In the genomic region with DNA sequence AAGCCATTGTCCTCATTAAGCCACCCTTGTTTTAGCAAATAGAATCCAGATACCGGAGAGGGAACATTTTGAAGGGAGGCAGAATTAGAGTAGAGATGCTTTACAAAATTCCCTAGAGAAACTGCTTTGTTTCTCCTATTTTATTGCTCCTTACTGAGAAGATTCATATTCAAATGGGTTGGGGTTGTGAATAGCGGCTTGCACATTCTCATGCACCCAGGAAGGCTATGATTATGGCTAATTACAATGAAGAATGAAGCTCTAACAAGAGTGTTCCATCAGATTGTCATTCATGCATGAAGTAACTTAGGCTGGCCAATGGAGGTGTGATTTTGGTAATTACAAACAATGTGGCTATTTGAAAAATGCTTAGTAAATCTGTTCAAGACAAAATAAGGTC, we compare ENCODE assay signal across 10 cellular contexts.
DNase-seq lines count a peak whose midpoint lies in the region; ATAC-seq and TF ChIP-seq lines count a peak whose summit lies in the region.
"Had no signal": no experiment of that assay in that cellular context is flagged by ENCODE, and none has a peak within 500 bp of the region (broad histone marks: within the 10 kb centered on the region; RNA-seq: fewer than 3 reads in every experiment).

No MANE protein-coding gene starts in this region.

- H3K4me3 Mint-ChIP-seq in WTC11 (peak overlapping the region; percentile 61), glutamatergic neuron (ENCODE audit: unreplicated experiment) (peak overlapping the region; percentile 67), progenitor cell of endocrine pancreas (ENCODE audit: low read depth) (peak overlapping the region; percentile 55)

- no peaks in the 10 kb centered on the region for H3F3A ChIP-seq in GM23248 (ENCODE audit: insufficient read depth)

- H3K27me3 Mint-ChIP-seq in WTC11 (ENCODE audit: low read depth) (peaks cover 6% of the 10 kb centered on the region; the same call in 1 of the 2 replicates), glutamatergic neuron (ENCODE audit: unreplicated experiment) (no peaks in the 10 kb centered on the region), progenitor cell of endocrine pancreas (no peaks in the 10 kb centered on the region)

- no peaks in the 10 kb centered on the region for H3K27me3 ChIP-seq in GM23248 (replicated peaks; ENCODE audit: insufficient read depth)

- peak overlapping the region; percentile 95 for H3K27ac Mint-ChIP-seq in WTC11
- peak overlapping the region; percentile 96 for H3K27ac Mint-ChIP-seq in glutamatergic neuron (ENCODE audit: unreplicated experiment)
- peak overlapping the region; percentile 96 for H3K27ac Mint-ChIP-seq in progenitor cell of endocrine pancreas

- WGBS in GM23248 (ENCODE audit: low coverage in 1 of 2, low lambda C conversion rate in 2 of 2, missing lambda C conversion rate in 2 of 2), 2 experiments: 13 to 14% methylated on average over 2 of the region's 2 CpGs

- H3K79me2 ChIP-seq in GM23248 (ENCODE audit: insufficient read depth): no peaks in the 10 kb centered on the region

- TF ChIP-seq CTCF in WTC11 (IDR thresholded peaks at IDR 0.05): no peak
- TF ChIP-seq CTCF in glutamatergic neuron (IDR thresholded peaks at IDR 0.05; ENCODE audit: partially characterized antibody, unreplicated experiment): no peak
- TF ChIP-seq CTCF in progenitor cell of endocrine pancreas (IDR thresholded peaks at IDR 0.05; ENCODE audit: unreplicated experiment): no peak

- no peak overlapping the region for H3K27ac ChIP-seq in GM23248

- H3K4me2 ChIP-seq in GM23248 (ENCODE audit: unreplicated experiment): peak overlapping the region; percentile 82

- ATAC-seq in WTC11: peak; percentile 7; the same call in 1 of the 2 replicates
- ATAC-seq in HG03108 (IDR thresholded peaks at IDR 0.05; ENCODE audit: unreplicated experiment): no peak
- no peak for ATAC-seq in sciatic nerve

- peaks cover 3% of the 10 kb centered on the region; the same call in 1 of the 2 replicates for H3K4me1 ChIP-seq in GM23248 (ENCODE audit: insufficient read depth)

- H3K36me3 ChIP-seq in GM23248 (ENCODE audit: low read depth): no peaks in the 10 kb centered on the region

- intact Hi-C loops in sciatic nerve (cut with DNase I): no loop called here

- H3K9me3 ChIP-seq in GM23248 (ENCODE audit: low read depth): no peaks in the 10 kb centered on the region

- CTCF ChIA-PET in WTC11 (lab: Charles Lee): interaction anchor here (0.6 to 1.0 kb wide), 2 partner anchors 9 to 327 kb away, joined by 3 read pairs; no protein-coding TSS in a partner anchor

- peaks cover 12% of the 10 kb centered on the region; the same call in 1 of the 2 replicates for H3K36me3 Mint-ChIP-seq in WTC11
- no peaks in the 10 kb centered on the region for H3K36me3 Mint-ChIP-seq in glutamatergic neuron (ENCODE audit: unreplicated experiment)
- H3K36me3 Mint-ChIP-seq in progenitor cell of endocrine pancreas (ENCODE audit: insufficient read depth): no peaks in the 10 kb centered on the region

- POLR2A ChIA-PET in WTC11 (lab: Charles Lee): interaction anchor here (0.5 kb wide), 1 partner anchor 120 kb away, joined by 3 read pairs; no protein-coding TSS in a partner anchor

- H3K9me2 ChIP-seq in GM23248 (ENCODE audit: insufficient read depth): no peaks in the 10 kb centered on the region

- peak overlapping the region; percentile 56 for H3K9ac ChIP-seq in GM23248

- peak overlapping the region; percentile 65 for H3K4me3 ChIP-seq in GM23248
- H3K4me3 ChIP-seq: K562 had no signal

- no peak for DNase-seq in GM23248
- DNase-seq in WTC11 (ENCODE audit: low spot score): no peak
- DNase-seq in glutamatergic neuron: no peak
- DNase-seq in progenitor cell of endocrine pancreas (ENCODE audit: low spot score, unreplicated experiment): no peak
- no peak for DNase-seq in HUDEP-2 (lab: John Stamatoyannopoulos, UW; ENCODE audit: unreplicated experiment in 76 of 76)
- DNase-seq in sciatic nerve (ENCODE audit: low spot score): no peak
- DNase-seq in activated effector memory CD4-positive, alpha-beta T cell treated with Interleukin-2 at 50 U/mL for 16 hours: no peak
- DNase-seq: NCI-H345 had no signal

- in situ Hi-C loops in GM23248 (cut with MboI): loop anchor here (25.0 kb wide), 1 partner anchor 1105 kb away; no protein-coding TSS in a partner anchor

- H3K4me1 Mint-ChIP-seq in WTC11 (peaks cover 45% of the 10 kb centered on the region), glutamatergic neuron (ENCODE audit: low read depth, unreplicated experiment) (peaks cover 23% of the 10 kb centered on the region), progenitor cell of endocrine pancreas (ENCODE audit: low read depth) (peaks cover 20% of the 10 kb centered on the region)

- H2AFZ ChIP-seq in GM23248: peak overlapping the region; percentile 88

- peaks cover 14% of the 10 kb centered on the region for H3K9me3 Mint-ChIP-seq in WTC11
- peaks cover 2% of the 10 kb centered on the region for H3K9me3 Mint-ChIP-seq in glutamatergic neuron (ENCODE audit: unreplicated experiment)
- peaks cover 5% of the 10 kb centered on the region for H3K9me3 Mint-ChIP-seq in progenitor cell of endocrine pancreas (ENCODE audit: low read depth)

- H4K20me1 ChIP-seq in GM23248 (ENCODE audit: insufficient read depth): no peaks in the 10 kb centered on the region

TF ChIP-seq in WTC11, 78 proteins besides CTCF, POLR2A, EP300 and RAD21:
- no peak for TF ChIP-seq ATF2 (CRISPR knock-in tag; IDR thresholded peaks at IDR 0.05; ENCODE audit: borderline replicate concordance, low read depth)
- TF ChIP-seq ZSCAN18 (CRISPR knock-in tag; IDR thresholded peaks at IDR 0.05): no peak
